In genomic region chr12:120686151-120686689, GRCh38 we compare ENCODE assay signal across 8 cellular contexts. TPM values are rescaled to one million over a fixed set of nuclear protein-coding genes. Genes with fewer than 3 reads are reported as not detected.
DNase-seq lines count a peak whose midpoint lies in the region; ATAC-seq and TF ChIP-seq lines count a peak whose summit lies in the region.

No MANE protein-coding gene starts in this region.

- peak overlapping the region; percentile 95 for H3K9ac ChIP-seq in PC-3 (ENCODE audit: low read length)

- H3K27me3 ChIP-seq in PC-3 (ENCODE audit: low read length) (no peaks in the 10 kb centered on the region), esophagus muscularis mucosa (no peaks in the 10 kb centered on the region), muscle layer of duodenum (ENCODE audit: low read depth, low read length) (no peaks in the 10 kb centered on the region)

- H3K4me1 ChIP-seq in PC-3 (ENCODE audit: insufficient read depth, low read length), result peaks cover 31% of the 10 kb centered on the region
- peaks cover 34 to 48% (median 42%) of the 10 kb centered on the region in 4 donors for H3K4me1 ChIP-seq in esophagus muscularis mucosa
- H3K4me1 ChIP-seq in muscle layer of duodenum (ENCODE audit: control insufficient read depth in 1 of 2, insufficient read depth in 2 of 2, low read length in 2 of 2), result peaks cover 14 to 38% of the 10 kb centered on the region in 2 donors

- DNase-seq in DMS153 (lab: John Stamatoyannopoulos, UW), result peak; percentile 97
- peak; percentile 97 for DNase-seq in Jurkat, Clone E6-1 (ENCODE audit: low read depth, low spot score)
- DNase-seq in PC-3, result peak; percentile 99
- peak; percentile 95 for DNase-seq in activated T-cell treated with anti-CD3 and anti-CD28 coated beads, Interleukin-2, amount 50 U/mL, for 4 hours
- DNase-seq in esophagus muscularis mucosa (ENCODE audit: extremely low spot score), result peak; percentile 99
- DNase-seq in stimulated activated CD8-positive, alpha-beta memory T cell treated with anti-CD3 and anti-CD28 coated beads, Interleukin-7, amount 100 ng/mL, for 4 hours (ENCODE audit: low read depth in 2 of 2), result peak; percentile 95 to 98

- no peaks in the 10 kb centered on the region for H3K27me3 Mint-ChIP-seq in activated T-cell treated with anti-CD3 and anti-CD28 coated beads, Interleukin-2, amount 50 U/mL, for 4 hours (ENCODE audit: low read depth)

- H4K20me1 ChIP-seq in PC-3 (ENCODE audit: low read length), result peaks cover 36% of the 10 kb centered on the region

- 1% methylated on average over 25 of the region's 46 CpGs for WGBS in esophagus muscularis mucosa

- TF ChIP-seq CTCF in PC-3 (conservative IDR thresholded peaks at IDR 0.05; ENCODE audit: low read depth, low read length), result no peak
- TF ChIP-seq CTCF in esophagus muscularis mucosa (IDR thresholded peaks at IDR 0.05), result no peak

- H3K79me2 ChIP-seq in PC-3 (ENCODE audit: low read length), result peaks cover 43% of the 10 kb centered on the region

- H3K9me3 ChIP-seq in PC-3 (ENCODE audit: low read length) (no peaks in the 10 kb centered on the region), esophagus muscularis mucosa (no peaks in the 10 kb centered on the region), muscle layer of duodenum (ENCODE audit: control insufficient read depth in 1 of 2, low read length in 2 of 2) (no peaks in the 10 kb centered on the region)

- TF ChIP-seq EP300 in esophagus muscularis mucosa (IDR thresholded peaks at IDR 0.05), result no peak

- H3K36me3 Mint-ChIP-seq in activated T-cell treated with anti-CD3 and anti-CD28 coated beads, Interleukin-2, amount 50 U/mL, for 4 hours (ENCODE audit: insufficient read depth), result peaks cover 3% of the 10 kb centered on the region

- CTCF ChIA-PET in PC-3 (lab: Charles Lee), result interaction anchor here (1.1 kb wide), 1 partner anchor 37 kb away, joined by 6 read pairs; no protein-coding TSS in a partner anchor

- H3K4me3 ChIP-seq in Jurkat, Clone E6-1 (ENCODE audit: low read length), result peak overlapping the region; percentile 89
- H3K4me3 ChIP-seq in PC-3 (ENCODE audit: low read length), result peak overlapping the region; percentile 96
- peak overlapping the region; percentile 84 to 98 (median 88) for H3K4me3 ChIP-seq in esophagus muscularis mucosa
- peak overlapping the region; percentile 82 to 85 for H3K4me3 ChIP-seq in muscle layer of duodenum (ENCODE audit: low read depth in 1 of 2, low read length in 2 of 2)

- POLR2A ChIA-PET in PC-3 (lab: Charles Lee; ENCODE audit: unreplicated experiment), result no interaction called here

- peak overlapping the region; percentile 85 for H2AFZ ChIP-seq in PC-3 (ENCODE audit: low read length)

- peak overlapping the region; percentile 84 for H3K4me3 Mint-ChIP-seq in activated T-cell treated with anti-CD3 and anti-CD28 coated beads, Interleukin-2, amount 50 U/mL, for 4 hours

- H3K9me2 ChIP-seq in PC-3 (replicated peaks; ENCODE audit: low read length), result no peaks in the 10 kb centered on the region

- no peaks in the 10 kb centered on the region for H3K9me3 Mint-ChIP-seq in activated T-cell treated with anti-CD3 and anti-CD28 coated beads, Interleukin-2, amount 50 U/mL, for 4 hours

- peak overlapping the region; percentile 98 for H3K4me2 ChIP-seq in PC-3 (ENCODE audit: low read length)

- H3F3A ChIP-seq in PC-3 (ENCODE audit: low read length, unreplicated experiment), result no peaks in the 10 kb centered on the region

- ATAC-seq in GM21619 (IDR thresholded peaks at IDR 0.05; ENCODE audit: unreplicated experiment) (peak; percentile 63), PC-3 (peak; percentile 81)
- peak; percentile 79 to 81 for ATAC-seq in activated T-cell treated with anti-CD3 and anti-CD28 coated beads, Interleukin-2, amount 50 U/mL, for 4 hours

- intact Hi-C loops in PC-3 (cut with micrococcal nuclease), result loop anchor here (1.0 to 5.0 kb wide), 3 partner anchors 37 to 394 kb away; partner anchors contain the start of genes RNU4-1 and RNU4-2
- intact Hi-C loops in esophagus muscularis mucosa (cut with DNase I), result loop anchor here (5.0 kb wide), 1 partner anchor 34 kb away; no protein-coding TSS in a partner anchor

- TF ChIP-seq POLR2A in esophagus muscularis mucosa (IDR thresholded peaks at IDR 0.05; ENCODE audit: low read depth), result peak; percentile 24

- peak overlapping the region; percentile 93 for H3K27ac ChIP-seq in PC-3 (ENCODE audit: low read length)
- H3K27ac ChIP-seq in esophagus muscularis mucosa (replicated peaks in 1 of 4), result peak overlapping the region; percentile 94 to 96 (median 94)
- peak overlapping the region; percentile 89 for H3K27ac ChIP-seq in muscle layer of duodenum (ENCODE audit: low read length)

- no TSS peak for BruUV-seq in PC-3 (replicated peaks; lab: Mats Ljungman, UMichigan)

- H3K36me3 ChIP-seq in PC-3 (ENCODE audit: low read depth, low read length), result no peaks in the 10 kb centered on the region
- no peaks in the 10 kb centered on the region for H3K36me3 ChIP-seq in esophagus muscularis mucosa
- H3K36me3 ChIP-seq in muscle layer of duodenum (ENCODE audit: control insufficient read depth in 1 of 2, insufficient read depth in 2 of 2, low read length in 2 of 2), result no peaks in the 10 kb centered on the region

- H3K4me1 Mint-ChIP-seq in activated T-cell treated with anti-CD3 and anti-CD28 coated beads, Interleukin-2, amount 50 U/mL, for 4 hours (ENCODE audit: low read depth), result peaks cover 38% of the 10 kb centered on the region

RNA-seq across cellular contexts. Expression of gene MLEC, which starts 0.7 kb away (rescaled TPM):
- 86.7 TPM for polyA plus RNA-seq in Jurkat, Clone E6-1 (2012; ENCODE audit: insufficient read depth, insufficient read length)
- total RNA-seq in PC-3 (2014; rRNA removed), result 158 and 166 TPM in 2 replicates
- 100 to 1,000 TPM; 153 to 172 (median 153) TPM for total RNA-seq in activated T-cell treated with anti-CD3 and anti-CD28 coated beads, Interleukin-2, amount 50 U/mL, for 4 hours
- total RNA-seq in esophagus muscularis mucosa, result 10 to 100 TPM; 37.8 to 55.5 (median 46.3) TPM

RNA-seq across cellular contexts. Expression of gene UNC119B, which starts 24.0 kb away (rescaled TPM):
- 31.6 TPM for polyA plus RNA-seq in Jurkat, Clone E6-1 (2012; ENCODE audit: insufficient read depth, insufficient read length)
- total RNA-seq in PC-3 (2014; rRNA removed) (15.9 and 23.8 TPM in 2 replicates), esophagus muscularis mucosa (10 to 100 TPM; 20.0 to 30.8 (median 28.5) TPM)
- 10 to 100 TPM; 17.0 to 20.4 (median 17.0) TPM for total RNA-seq in activated T-cell treated with anti-CD3 and anti-CD28 coated beads, Interleukin-2, amount 50 U/mL, for 4 hours

RNA-seq across cellular contexts. Expression of gene ACADS, which starts 39.4 kb away (rescaled TPM):
- 26.1 TPM for polyA plus RNA-seq in Jurkat, Clone E6-1 (2012; ENCODE audit: insufficient read depth, insufficient read length)
- total RNA-seq in PC-3 (2014; rRNA removed) (14.5 and 19.6 TPM in 2 replicates), esophagus muscularis mucosa (10 to 100 TPM; 31.6 to 64.2 (median 46.0) TPM)
- total RNA-seq in activated T-cell treated with anti-CD3 and anti-CD28 coated beads, Interleukin-2, amount 50 U/mL, for 4 hours, result 10 to 100 TPM; 13.3 to 13.8 (median 13.3) TPM

RNA-seq across cellular contexts. Expression of gene CABP1, which starts 45.8 kb away (rescaled TPM):
- not detected for polyA plus RNA-seq in Jurkat, Clone E6-1 (2012; ENCODE audit: insufficient read depth, insufficient read length)
- not detected in 2 replicates for total RNA-seq in PC-3 (2014; rRNA removed)
- under 1 TPM in 2 of 3 donors, not detected in 1; 0.18 to 0.26 TPM for total RNA-seq in activated T-cell treated with anti-CD3 and anti-CD28 coated beads, Interleukin-2, amount 50 U/mL, for 4 hours
- 1 to 10 TPM in 3 of 4 donors, not detected in 1; 1.8 to 2.5 (median 2.5) TPM for total RNA-seq in esophagus muscularis mucosa

Comparison
In these comparisons a context has a peak if more than half of its experiments do, and no peak if none do; other contexts are left out.
1. Peak in every context shown above with its lines: DNase-seq, ATAC-seq, H3K4me3 ChIP-seq and H3K27ac ChIP-seq.